ENCODE assay signal across 15 cellular contexts in the genomic region with DNA sequence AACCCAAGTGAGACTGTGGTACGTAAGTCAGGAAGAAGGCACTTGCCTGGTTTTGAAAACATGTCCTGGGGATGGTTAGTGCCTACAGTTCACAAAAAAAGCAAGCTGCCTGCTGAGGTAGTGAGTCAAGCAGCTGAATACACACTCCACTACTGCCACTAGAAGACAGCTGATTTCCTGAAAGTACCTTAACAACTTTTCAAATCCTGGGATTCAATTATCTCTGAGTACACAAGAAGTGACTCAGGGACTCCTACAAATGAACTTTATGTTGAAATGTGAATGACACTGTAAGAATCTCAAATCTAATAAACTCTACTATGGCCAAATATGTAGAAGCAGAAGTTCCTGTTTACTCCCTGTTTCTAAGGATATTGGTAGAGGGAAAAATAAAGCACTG. TPM values are rescaled to one million over a fixed set of nuclear protein-coding genes. Genes with fewer than 3 reads are reported as not detected.
DNase-seq lines count a peak whose midpoint lies in the region; ATAC-seq and TF ChIP-seq lines count a peak whose summit lies in the region.
"Had no signal": no experiment of that assay in that cellular context is flagged by ENCODE, and none has a peak within 500 bp of the region (broad histone marks: within the 10 kb centered on the region; RNA-seq: fewer than 3 reads in every experiment).

No MANE protein-coding gene starts in this region.

- H3K27me3 ChIP-seq in endodermal cell (ENCODE audit: control insufficient read depth, insufficient read depth, low read length, poor library complexity, severe bottlenecking) (no peaks in the 10 kb centered on the region), trophoblast cell (ENCODE audit: insufficient read depth, low read length) (no peaks in the 10 kb centered on the region)

- no peak overlapping the region for H3K23ac ChIP-seq in trophoblast cell (ENCODE audit: low read length)

- H3K4me2 ChIP-seq in trophoblast cell (ENCODE audit: low read length) = no peak overlapping the region

- H4K8ac ChIP-seq in trophoblast cell (ENCODE audit: low read depth, low read length) = no peak overlapping the region

- H2BK120ac ChIP-seq in trophoblast cell (ENCODE audit: insufficient read depth, low read length, poor library complexity) = no peak overlapping the region

- H2AK5ac ChIP-seq in trophoblast cell (ENCODE audit: low read length) = no peak overlapping the region

- H3K4me3 ChIP-seq in endodermal cell (ENCODE audit: low read length) (no peak overlapping the region), trophoblast cell (ENCODE audit: low read depth, low read length) (no peak overlapping the region)
- H3K4me3 ChIP-seq: left ventricle myocardium inferior had no signal

- no peak overlapping the region for H3K9ac ChIP-seq in endodermal cell (ENCODE audit: extremely low read depth, low read length, poor library complexity, severe bottlenecking)
- no peak overlapping the region for H3K9ac ChIP-seq in trophoblast cell (ENCODE audit: low read length)

- no peak overlapping the region for H3K4ac ChIP-seq in trophoblast cell (ENCODE audit: low read depth, low read length)

- no peaks in the 10 kb centered on the region for H3K9me3 ChIP-seq in endodermal cell (ENCODE audit: control insufficient read depth, low read length)
- no peaks in the 10 kb centered on the region for H3K9me3 ChIP-seq in trophoblast cell (ENCODE audit: insufficient read depth, low read depth, low read length)
- H3K9me3 ChIP-seq: left ventricle myocardium inferior had no signal

- H3K27ac Mint-ChIP-seq in endodermal cell = peak overlapping the region; percentile 74
- H3K27ac Mint-ChIP-seq: activated B cell treated with CpG ODN at 0.5 μM for 24 hours; stimulated activated naive CD8-positive, alpha-beta T cell treated with anti-CD3 and anti-CD28 coated beads, Interleukin-15, amount 100 ng/mL, for 72 hours had no signal

- H2BK5ac ChIP-seq in trophoblast cell (ENCODE audit: low read depth, low read length, poor library complexity) = no peak overlapping the region

- no peak overlapping the region for H4K12ac ChIP-seq in trophoblast cell (ENCODE audit: low read depth, low read length)

- H3K4me1 Mint-ChIP-seq in endodermal cell = peaks cover 25% of the 10 kb centered on the region
- H3K4me1 Mint-ChIP-seq: CD4-positive, alpha-beta memory T cell; neural crest cell; stimulated activated naive CD8-positive, alpha-beta T cell treated with anti-CD3 and anti-CD28 coated beads, Interleukin-15, amount 100 ng/mL, for 72 hours had no signal

- DNase-seq in HT1080 (ENCODE audit: low read depth) (peak; percentile 67), NCI-H345 (lab: John Stamatoyannopoulos, UW) (peak; percentile 62), endodermal cell (no peak), trophoblast cell (no peak)
- DNase-seq: activated B cell treated with CpG ODN at 0.5 μM for 24 hours; activated CD8-positive, alpha-beta memory T cell treated with anti-CD3 and anti-CD28 coated beads, Interleukin-2, amount 50 U/mL, for 48 hours; activated naive CD4-positive, alpha-beta T cell treated with anti-CD3 and anti-CD28 coated beads, Interleukin-2, amount 50 U/mL, for 16 hours; CD4-positive, alpha-beta memory T cell; left ventricle myocardium inferior; NCI-H1048; stimulated activated naive CD8-positive, alpha-beta T cell treated with anti-CD3 and anti-CD28 coated beads, Interleukin-15, amount 100 ng/mL, for 72 hours had no signal

- H3K18ac ChIP-seq in trophoblast cell (ENCODE audit: low read length) = no peak overlapping the region

- H3K36me3 ChIP-seq in endodermal cell (ENCODE audit: control insufficient read depth, insufficient read depth, low read length) (no peaks in the 10 kb centered on the region), trophoblast cell (ENCODE audit: control insufficient read depth in 1 of 2, insufficient read depth in 2 of 2, low read length in 2 of 2) (no peaks in the 10 kb centered on the region)
- H3K36me3 ChIP-seq: left ventricle myocardium inferior had no signal

- H3K27me3 Mint-ChIP-seq in endodermal cell (ENCODE audit: insufficient read depth) = no peaks in the 10 kb centered on the region
- H3K27me3 Mint-ChIP-seq: activated B cell treated with CpG ODN at 0.5 μM for 24 hours had no signal

- no peaks in the 10 kb centered on the region for H3K79me1 ChIP-seq in trophoblast cell (ENCODE audit: low read length)

- H3K4me1 ChIP-seq in endodermal cell (ENCODE audit: control insufficient read depth, insufficient read depth, low read length) = peaks cover 13% of the 10 kb centered on the region
- no peaks in the 10 kb centered on the region for H3K4me1 ChIP-seq in trophoblast cell (ENCODE audit: control insufficient read depth in 1 of 2, insufficient read depth in 2 of 2, low read length in 2 of 2)

- H3K14ac ChIP-seq in trophoblast cell (ENCODE audit: low read length) = no peak overlapping the region

- H3K9me3 Mint-ChIP-seq in endodermal cell = no peaks in the 10 kb centered on the region
- H3K9me3 Mint-ChIP-seq: activated B cell treated with CpG ODN at 0.5 μM for 24 hours; neural crest cell; stimulated activated naive CD8-positive, alpha-beta T cell treated with anti-CD3 and anti-CD28 coated beads, Interleukin-15, amount 100 ng/mL, for 72 hours had no signal

- H4K91ac ChIP-seq in trophoblast cell (ENCODE audit: low read depth, low read length) = no peak overlapping the region

- H3K36me3 Mint-ChIP-seq in endodermal cell (ENCODE audit: low read depth) = no peaks in the 10 kb centered on the region
- H3K36me3 Mint-ChIP-seq: CD4-positive, alpha-beta memory T cell had no signal

- no peak overlapping the region for H3K27ac ChIP-seq in endodermal cell (ENCODE audit: low read depth, low read length)
- no peak overlapping the region for H3K27ac ChIP-seq in trophoblast cell (ENCODE audit: low read depth, low read length)
- H3K27ac ChIP-seq: left ventricle myocardium inferior had no signal

- TF ChIP-seq CTCF in endodermal cell (conservative IDR thresholded peaks at IDR 0.05) = no peak

- WGBS in endodermal cell (ENCODE audit: insufficient coverage in 1 of 2, insufficient read length in 1 of 2), 2 experiments = 78 to 89% methylated on average over 1 of the region's 1 CpG
- no CpG with 5 or more reads among the region's 1 CpG for WGBS in trophoblast cell (ENCODE audit: extremely low coverage, insufficient coverage, insufficient read length)

- no peak overlapping the region for H2AFZ ChIP-seq in trophoblast cell (ENCODE audit: insufficient read depth, low read length, poor library complexity)

- H2BK12ac ChIP-seq in trophoblast cell (ENCODE audit: low read length) = peak overlapping the region; percentile 30

- ATAC-seq in GM21447 (IDR thresholded peaks at IDR 0.05; ENCODE audit: unreplicated experiment) (no peak), HG03108 (IDR thresholded peaks at IDR 0.05; ENCODE audit: unreplicated experiment) (no peak), GM18520 (IDR thresholded peaks at IDR 0.05; ENCODE audit: unreplicated experiment) (no peak)
- ATAC-seq: stimulated activated naive CD8-positive, alpha-beta T cell treated with anti-CD3 and anti-CD28 coated beads, Interleukin-15, amount 100 ng/mL, for 72 hours had no signal

- H3K4me3 Mint-ChIP-seq in endodermal cell = no peak overlapping the region
- H3K4me3 Mint-ChIP-seq: activated B cell treated with CpG ODN at 0.5 μM for 24 hours; CD4-positive, alpha-beta memory T cell; neural crest cell; stimulated activated naive CD8-positive, alpha-beta T cell treated with anti-CD3 and anti-CD28 coated beads, Interleukin-15, amount 100 ng/mL, for 72 hours had no signal

- no peaks in the 10 kb centered on the region for H3K79me2 ChIP-seq in trophoblast cell (ENCODE audit: control insufficient read depth, insufficient read depth, low read length, poor library complexity)

RNA-seq across cellular contexts. Expression of gene ARL5A, which starts 58.0 kb away (rescaled TPM):
- 79.3 and 94.7 TPM in 2 replicates for total RNA-seq in HT1080 (2014; rRNA removed; shearing (Covaris generic))
- polyA plus RNA-seq in HT1080 (2015; cell fraction: cytosol; rRNA removed) = 20.5 and 29.4 TPM in 2 replicates
- 13.5 and 15.2 TPM in 2 replicates for polyA plus RNA-seq in HT1080 (2015; cell fraction: nucleus; rRNA removed)
- total RNA-seq in endodermal cell = 10 to 100 TPM; 72.2 to 77.1 TPM
- 37.0 TPM for polyA plus RNA-seq in endodermal cell (2013, experiment 1 of 2)
- 40.2 TPM for polyA plus RNA-seq in endodermal cell (2013, experiment 2 of 2)
- 101 and 104 TPM in 2 replicates for polyA plus RNA-seq in trophoblast cell (2013)

Comparison
In these comparisons a context has a peak if more than half of its experiments do, and no peak if none do; other contexts are left out.
1. DNase-seq: peak in HT1080 (single experiment) and NCI-H345 (single experiment); none in endodermal cell (single experiment) and trophoblast cell (0 of 2).